In genomic region chr19:661427-662196, GRCh38 we compare ENCODE assay signal across 8 cellular contexts. TPM values are rescaled to one million over a fixed set of nuclear protein-coding genes. Genes with fewer than 3 reads are reported as not detected.
A peak's percentile ranks its signal among the peaks of the same experiment; 100 is the strongest.
DNase-seq lines count a peak whose midpoint lies in the region; ATAC-seq and TF ChIP-seq lines count a peak whose summit lies in the region.

No MANE protein-coding gene starts in this region.

- H3K4me1 Mint-ChIP-seq in central memory CD8-positive, alpha-beta T cell = peaks cover 59% of the 10 kb centered on the region

- H3K27me3 Mint-ChIP-seq in central memory CD8-positive, alpha-beta T cell = no peaks in the 10 kb centered on the region

- H3K36me3 Mint-ChIP-seq in central memory CD8-positive, alpha-beta T cell (ENCODE audit: insufficient read depth) = peaks cover 45% of the 10 kb centered on the region

- ATAC-seq in Right ventricle myocardium superior (ENCODE audit: poor library complexity) (no peak), HG02973 (IDR thresholded peaks at IDR 0.05; ENCODE audit: unreplicated experiment) (no peak)
- ATAC-seq in central memory CD8-positive, alpha-beta T cell (replicated peaks; ENCODE audit: extremely low read depth, poor library complexity, severe bottlenecking) = peak; percentile 35

- H3K36me3 ChIP-seq in left ventricle myocardium inferior (no peaks in the 10 kb centered on the region), muscle layer of colon (ENCODE audit: insufficient read depth, low read length) (no peaks in the 10 kb centered on the region)

- peak overlapping the region; percentile 93 for H3K4me3 Mint-ChIP-seq in central memory CD8-positive, alpha-beta T cell

- no peak for TF ChIP-seq CTCF in left ventricle myocardium inferior (IDR thresholded peaks at IDR 0.05; ENCODE audit: borderline replicate concordance)
- no peak for TF ChIP-seq CTCF in WI38 (IDR thresholded peaks at IDR 0.05; ENCODE audit: low read depth, low read length)

- no peaks in the 10 kb centered on the region for H3K9me3 Mint-ChIP-seq in central memory CD8-positive, alpha-beta T cell

- H3K4me1 ChIP-seq in left ventricle myocardium inferior (peaks cover 83% of the 10 kb centered on the region), muscle layer of colon (ENCODE audit: insufficient read depth, low read length) (peaks cover 42% of the 10 kb centered on the region)

- peak overlapping the region; percentile 99 for H3K27ac Mint-ChIP-seq in central memory CD8-positive, alpha-beta T cell (ENCODE audit: low read depth)

- peak overlapping the region; percentile 39 for H3K9ac ChIP-seq in muscle layer of colon (ENCODE audit: low read length)

- intact Hi-C loops in left ventricle myocardium inferior (cut with micrococcal nuclease) (no loop called here), Right ventricle myocardium superior (cut with DNase I) (no loop called here), posterior vena cava (cut with DNase I) (no loop called here)

- no peaks in the 10 kb centered on the region for H3K9me3 ChIP-seq in left ventricle myocardium inferior (replicated peaks)
- H3K9me3 ChIP-seq in muscle layer of colon (ENCODE audit: low read length) = no peaks in the 10 kb centered on the region

- H3K27me3 ChIP-seq in left ventricle myocardium inferior (ENCODE audit: low read depth) = no peaks in the 10 kb centered on the region
- no peaks in the 10 kb centered on the region for H3K27me3 ChIP-seq in muscle layer of colon (ENCODE audit: control insufficient read depth in 1 of 2, insufficient read depth in 2 of 2, low read length in 2 of 2)

- H3K27ac ChIP-seq in left ventricle myocardium inferior (replicated peaks) (peak overlapping the region; percentile 90), muscle layer of colon (ENCODE audit: low read depth, low read length) (peak overlapping the region; percentile 84), substantia nigra (ENCODE audit: low read depth, low read length, poor library complexity, severe bottlenecking) (peak overlapping the region; percentile 70)

- H3K4me3 ChIP-seq in left ventricle myocardium inferior (peak overlapping the region; percentile 100), WI38 (ENCODE audit: low read depth, low read length) (peak overlapping the region; percentile 82), muscle layer of colon (ENCODE audit: low read depth in 1 of 2, low read length in 2 of 2) (peak overlapping the region; percentile 64 to 99)

- DNase-seq in left ventricle myocardium inferior = no peak
- DNase-seq in Right ventricle myocardium superior = no peak
- peak in 1 of 2 donors; percentile 62 for DNase-seq in central memory CD8-positive, alpha-beta T cell (ENCODE audit: low spot score in 2 of 2)
- no peak for DNase-seq in substantia nigra (lab: John Stamatoyannopoulos, UW)
- DNase-seq in posterior vena cava (ENCODE audit: low spot score) = no peak

RNA-seq across cellular contexts. Expression of gene RNF126, which starts 1.4 kb away (rescaled TPM):
- total RNA-seq in left ventricle myocardium inferior = 25.5 TPM
- 21.2 TPM for total RNA-seq in Right ventricle myocardium superior
- total RNA-seq in posterior vena cava = 10 to 100 TPM; 24.5 to 27.1 TPM

RNA-seq across cellular contexts. Expression of gene FSTL3, which starts 14.6 kb away (rescaled TPM):
- total RNA-seq in left ventricle myocardium inferior (56.1 TPM), Right ventricle myocardium superior (27.4 TPM), posterior vena cava (100 to 1,000 TPM; 234 to 270 TPM)

RNA-seq across cellular contexts. Expression of gene FGF22, which starts 21.9 kb away (rescaled TPM):
- not detected for total RNA-seq in left ventricle myocardium inferior
- total RNA-seq in Right ventricle myocardium superior = not detected
- under 1 TPM in 1 of 2 donors, not detected in 1; 0.37 TPM for total RNA-seq in posterior vena cava

RNA-seq across cellular contexts. Expression of gene POLRMT, which starts 28.3 kb away (rescaled TPM):
- total RNA-seq in left ventricle myocardium inferior = 54.3 TPM
- 54.5 TPM for total RNA-seq in Right ventricle myocardium superior
- 10 to 100 TPM; 25.6 to 30.7 TPM for total RNA-seq in posterior vena cava

RNA-seq across cellular contexts. Expression of gene PRSS57, which starts 33.6 kb away (rescaled TPM):
- not detected for total RNA-seq in left ventricle myocardium inferior
- not detected for total RNA-seq in Right ventricle myocardium superior
- not detected for total RNA-seq in posterior vena cava
